8 cellular contexts compared by ENCODE assay signal in genomic region chr20:5168582-5169396, GRCh38. TPM values are rescaled to one million over a fixed set of nuclear protein-coding genes. Genes with fewer than 3 reads are reported as not detected.
DNase-seq lines count a peak whose midpoint lies in the region; ATAC-seq and TF ChIP-seq lines count a peak whose summit lies in the region.

No MANE protein-coding gene starts in this region.

- DNase-seq in natural killer cell (no peak), SK-N-MC (ENCODE audit: low read depth, low spot score) (peak; percentile 18), erythroblast (lab: John Stamatoyannopoulos, UW) (no peak), Caco-2 (no peak)
- DNase-seq in natural killer cell treated with Interleukin-12 subunit alpha and Interleukin-12 subunit beta and Interleukin-15 and Interleukin-18, amount 100 ng/mL, for 72 hours (ENCODE audit: low spot score) = no peak
- DNase-seq in stimulated activated effector memory CD8-positive, alpha-beta T cell treated with anti-CD3 and anti-CD28 coated beads, Interleukin-12 subunit alpha, Interleukin-12 subunit beta, amount 100 ng/mL, for 72 hours (ENCODE audit: low spot score in 2 of 2) = no peak

- POLR2A ChIA-PET in Caco-2 (lab: Charles Lee) = no interaction called here

- TF ChIP-seq POLR2A in gastroesophageal sphincter (IDR thresholded peaks at IDR 0.05) (no peak), erythroblast (IDR thresholded peaks at IDR 0.05; ENCODE audit: low read length) (no peak)

- CTCF ChIA-PET in Caco-2 (lab: Charles Lee) = interaction anchor here (2.5 kb wide), 1 partner anchor 42 kb away, joined by 10 read pairs; the partner anchor contains the start of gene CDS2

- no peak for TF ChIP-seq CTCF in natural killer cell (IDR thresholded peaks at IDR 0.05)
- no peak for TF ChIP-seq CTCF in gastroesophageal sphincter (IDR thresholded peaks at IDR 0.05)
- no peak for TF ChIP-seq CTCF in Caco-2 (IDR thresholded peaks at IDR 0.05; ENCODE audit: insufficient read depth in 1 of 2, low read depth in 1 of 2, low read length in 1 of 2, severe bottlenecking in 1 of 2, unreplicated experiment in 1 of 2)

- H3K9me3 Mint-ChIP-seq in natural killer cell = no peaks in the 10 kb centered on the region
- no peaks in the 10 kb centered on the region for H3K9me3 Mint-ChIP-seq in natural killer cell treated with Interleukin-12 subunit alpha and Interleukin-12 subunit beta and Interleukin-15 and Interleukin-18, amount 100 ng/mL, for 72 hours
- H3K9me3 Mint-ChIP-seq in stimulated activated effector memory CD8-positive, alpha-beta T cell treated with anti-CD3 and anti-CD28 coated beads, Interleukin-12 subunit alpha, Interleukin-12 subunit beta, amount 100 ng/mL, for 72 hours = no peaks in the 10 kb centered on the region
- H3K9me3 Mint-ChIP-seq in Caco-2 (ENCODE audit: unreplicated experiment) = no peaks in the 10 kb centered on the region

- H3K27me3 Mint-ChIP-seq in natural killer cell (ENCODE audit: low read depth in 2 of 2) (no peaks in the 10 kb centered on the region), Caco-2 (ENCODE audit: insufficient read depth, unreplicated experiment) (no peaks in the 10 kb centered on the region)
- H3K27me3 Mint-ChIP-seq in natural killer cell treated with Interleukin-12 subunit alpha and Interleukin-12 subunit beta and Interleukin-15 and Interleukin-18, amount 100 ng/mL, for 72 hours = no peaks in the 10 kb centered on the region

- BruUV-seq in Caco-2 (replicated peaks; lab: Mats Ljungman, UMichigan) = no TSS peak

- H3K36me3 ChIP-seq in SK-N-MC (ENCODE audit: insufficient read depth, low read length) (peaks cover 3% of the 10 kb centered on the region; the same call in 1 of the 2 replicates), gastroesophageal sphincter (peaks cover 0 to 9% of the 10 kb centered on the region in 2 donors), Caco-2 (ENCODE audit: control insufficient read depth, insufficient read depth, low read length) (0 out of 2 replicates have a peak, but pooled peaks cover under 1% of the 10 kb centered on the region)

- H3K27ac Mint-ChIP-seq in natural killer cell (peak overlapping the region; percentile 45 to 80), Caco-2 (ENCODE audit: unreplicated experiment) (no peak overlapping the region)
- peak overlapping the region in 1 of 2 donors; percentile 75 for H3K27ac Mint-ChIP-seq in natural killer cell treated with Interleukin-12 subunit alpha and Interleukin-12 subunit beta and Interleukin-15 and Interleukin-18, amount 100 ng/mL, for 72 hours
- peak overlapping the region; percentile 92 for H3K27ac Mint-ChIP-seq in stimulated activated effector memory CD8-positive, alpha-beta T cell treated with anti-CD3 and anti-CD28 coated beads, Interleukin-12 subunit alpha, Interleukin-12 subunit beta, amount 100 ng/mL, for 72 hours

- H3K27ac ChIP-seq in SK-N-MC (no peak overlapping the region), gastroesophageal sphincter (peak overlapping the region in 3 of 4 donors; percentile 38 to 68 (median 66))

- no peak overlapping the region for H3K4me3 ChIP-seq in SK-N-MC
- no peak overlapping the region for H3K4me3 ChIP-seq in gastroesophageal sphincter
- no peak overlapping the region for H3K4me3 ChIP-seq in Caco-2 (ENCODE audit: low read depth, low read length)

- intact Hi-C loops in natural killer cell (cut with micrococcal nuclease) = no loop called here
- intact Hi-C loops in Caco-2 (cut with micrococcal nuclease; ENCODE audit: unreplicated experiment) = no loop called here

- H3K4me1 ChIP-seq in gastroesophageal sphincter = peaks cover 8 to 95% (median 53%) of the 10 kb centered on the region in 3 donors
- H3K4me1 ChIP-seq in Caco-2 = no peaks in the 10 kb centered on the region

- WGBS in gastroesophageal sphincter (ENCODE audit: low coverage in 1 of 2), 2 donors = 0% methylated on average over 2 of the region's 4 CpGs; no CpG with 5 or more reads in 1 of the 2 donors

- no peak overlapping the region for H3K4me3 Mint-ChIP-seq in natural killer cell
- H3K4me3 Mint-ChIP-seq in natural killer cell treated with Interleukin-12 subunit alpha and Interleukin-12 subunit beta and Interleukin-15 and Interleukin-18, amount 100 ng/mL, for 72 hours = no peak overlapping the region
- H3K4me3 Mint-ChIP-seq in stimulated activated effector memory CD8-positive, alpha-beta T cell treated with anti-CD3 and anti-CD28 coated beads, Interleukin-12 subunit alpha, Interleukin-12 subunit beta, amount 100 ng/mL, for 72 hours = no peak overlapping the region
- no peak overlapping the region for H3K4me3 Mint-ChIP-seq in Caco-2 (ENCODE audit: unreplicated experiment)

- no peaks in the 10 kb centered on the region for H3K36me3 Mint-ChIP-seq in natural killer cell
- H3K36me3 Mint-ChIP-seq in natural killer cell treated with Interleukin-12 subunit alpha and Interleukin-12 subunit beta and Interleukin-15 and Interleukin-18, amount 100 ng/mL, for 72 hours = no peaks in the 10 kb centered on the region
- H3K36me3 Mint-ChIP-seq in stimulated activated effector memory CD8-positive, alpha-beta T cell treated with anti-CD3 and anti-CD28 coated beads, Interleukin-12 subunit alpha, Interleukin-12 subunit beta, amount 100 ng/mL, for 72 hours = peaks cover 16% of the 10 kb centered on the region
- H3K36me3 Mint-ChIP-seq in Caco-2 (ENCODE audit: insufficient read depth, unreplicated experiment) = peaks cover 6% of the 10 kb centered on the region

- peak in 1 of 3 donors; percentile 10 for ATAC-seq in natural killer cell
- no peak for ATAC-seq in natural killer cell treated with Interleukin-12 subunit alpha and Interleukin-12 subunit beta and Interleukin-15 and Interleukin-18, amount 100 ng/mL, for 72 hours
- peak; percentile 54 for ATAC-seq in gastroesophageal sphincter
- peak; percentile 41 for ATAC-seq in stimulated activated effector memory CD8-positive, alpha-beta T cell treated with anti-CD3 and anti-CD28 coated beads, Interleukin-12 subunit alpha, Interleukin-12 subunit beta, amount 100 ng/mL, for 72 hours
- no peak for ATAC-seq in HG03521 (IDR thresholded peaks at IDR 0.05; ENCODE audit: unreplicated experiment)

- no peak overlapping the region for H3K9ac ChIP-seq in SK-N-MC (ENCODE audit: insufficient read length)

- H3K4me1 Mint-ChIP-seq in natural killer cell (peaks cover 72 to 78% of the 10 kb centered on the region in 2 donors), Caco-2 (ENCODE audit: low read depth, unreplicated experiment) (peaks cover 8% of the 10 kb centered on the region)
- H3K4me1 Mint-ChIP-seq in natural killer cell treated with Interleukin-12 subunit alpha and Interleukin-12 subunit beta and Interleukin-15 and Interleukin-18, amount 100 ng/mL, for 72 hours (ENCODE audit: low read depth in 2 of 2) = peaks cover 59 to 63% of the 10 kb centered on the region in 2 donors
- H3K4me1 Mint-ChIP-seq in stimulated activated effector memory CD8-positive, alpha-beta T cell treated with anti-CD3 and anti-CD28 coated beads, Interleukin-12 subunit alpha, Interleukin-12 subunit beta, amount 100 ng/mL, for 72 hours = peaks cover 84% of the 10 kb centered on the region

- no peaks in the 10 kb centered on the region for H3K9me3 ChIP-seq in SK-N-MC (ENCODE audit: low read depth, low read length)
- no peaks in the 10 kb centered on the region for H3K9me3 ChIP-seq in gastroesophageal sphincter
- no peaks in the 10 kb centered on the region for H3K9me3 ChIP-seq in Caco-2

- no peak for TF ChIP-seq EP300 in gastroesophageal sphincter (IDR thresholded peaks at IDR 0.05)

- H3K27me3 ChIP-seq in gastroesophageal sphincter (no peaks in the 10 kb centered on the region), Caco-2 (replicated peaks; ENCODE audit: control insufficient read depth, insufficient read depth, low read length) (no peaks in the 10 kb centered on the region)

RNA-seq across cellular contexts. Expression of gene CDS2, which starts 42.0 kb away (rescaled TPM):
- 10 to 100 TPM; 45.6 to 54.7 (median 53.8) TPM for total RNA-seq in natural killer cell
- 10 to 100 TPM; 48.7 to 52.0 TPM for total RNA-seq in natural killer cell treated with Interleukin-12 subunit alpha and Interleukin-12 subunit beta and Interleukin-15 and Interleukin-18, amount 100 ng/mL, for 72 hours
- total RNA-seq in gastroesophageal sphincter = 100 to 1,000 TPM in 1 of 4 donors, 10 to 100 TPM in 3; 59.8 to 102 (median 73.9) TPM
- 46.7 and 53.8 TPM in 2 replicates for total RNA-seq in Caco-2 (2022)

RNA-seq across cellular contexts. Expression of gene PCNA, which starts 49.0 kb away (rescaled TPM):
- total RNA-seq in natural killer cell = 10 to 100 TPM; 41.5 to 50.6 (median 46.9) TPM
- total RNA-seq in natural killer cell treated with Interleukin-12 subunit alpha and Interleukin-12 subunit beta and Interleukin-15 and Interleukin-18, amount 100 ng/mL, for 72 hours = 100 to 1,000 TPM; 288 to 377 TPM
- 10 to 100 TPM; 21.9 to 52.8 (median 39.2) TPM for total RNA-seq in gastroesophageal sphincter
- total RNA-seq in Caco-2 (2022) = 233 and 258 TPM in 2 replicates

RNA-seq across cellular contexts. Expression of gene TMEM230, which starts 55.9 kb away (rescaled TPM):
- total RNA-seq in natural killer cell (10 to 100 TPM; 49.9 to 67.4 (median 59.9) TPM), gastroesophageal sphincter (100 to 1,000 TPM in 2 of 4 donors, 10 to 100 TPM in 2; 72.6 to 108 (median 97.8) TPM), Caco-2 (2022) (120 and 129 TPM in 2 replicates)
- total RNA-seq in natural killer cell treated with Interleukin-12 subunit alpha and Interleukin-12 subunit beta and Interleukin-15 and Interleukin-18, amount 100 ng/mL, for 72 hours = 10 to 100 TPM; 68.3 to 78.1 TPM

Comparison
In these comparisons a context has a peak if more than half of its experiments do, and no peak if none do; other contexts are left out.
1. ATAC-seq: peak in gastroesophageal sphincter (single experiment) and stimulated activated effector memory CD8-positive, alpha-beta T cell treated with anti-CD3 and anti-CD28 coated beads, Interleukin-12 subunit alpha, Interleukin-12 subunit beta, amount 100 ng/mL, for 72 hours (single experiment); none in natural killer cell treated with Interleukin-12 subunit alpha and Interleukin-12 subunit beta and Interleukin-15 and Interleukin-18, amount 100 ng/mL, for 72 hours (0 of 2) and HG03521 (single experiment).